In genomic region chr2:148257276-148257675, GRCh38 we compare ENCODE assay signal across 26 cellular contexts.
DNase-seq lines count a peak whose midpoint lies in the region; ATAC-seq, FAIRE-seq and TF ChIP-seq lines count a peak whose summit lies in the region.
"Had no signal": no experiment of that assay in that cellular context is flagged by ENCODE, and none has a peak within 500 bp of the region (broad histone marks: within the 10 kb centered on the region; RNA-seq: fewer than 3 reads in every experiment).

No MANE protein-coding gene starts in this region.

- CTCF ChIA-PET in H1 (lab: Charles Lee; ENCODE audit: partially characterized antibody): interaction anchor here (0.6 to 1.5 kb wide), 7 partner anchors 13 to 309 kb away, joined by 3 to 5 read pairs (median 3); no protein-coding TSS in a partner anchor

- no peak overlapping the region for H3K9ac ChIP-seq in H1 (replicated peaks in 1 of 4; ENCODE audit: extremely low read depth in 1 of 4, low read depth in 3 of 4, low read length in 3 of 4)
- H3K9ac ChIP-seq: BLaER1 treated with 17β-estradiol and CSF1 and Interleukin-3, amounts not matched to agents 10 nM and 100 nM had no signal

- no peak overlapping the region for H2BK5ac ChIP-seq in H1 (ENCODE audit: low read depth, low read length)

- H3K27me3 ChIP-seq in H1 (replicated peaks in 1 of 4; ENCODE audit: control insufficient read depth in 3 of 4, extremely low read depth in 1 of 4, insufficient read depth in 3 of 4, low read length in 3 of 4) (no peaks in the 10 kb centered on the region), osteoblast (ENCODE audit: insufficient read depth, low read length) (no peaks in the 10 kb centered on the region)
- H3K27me3 ChIP-seq: BLaER1 treated with 17β-estradiol and CSF1 and Interleukin-3, amounts not matched to agents 10 nM and 100 nM had no signal

- H3K4me3 Mint-ChIP-seq in effector memory CD8-positive, alpha-beta T cell: no peak overlapping the region
- H3K4me3 Mint-ChIP-seq: B cell; CD4-positive, alpha-beta memory T cell; CD8-positive, alpha-beta memory T cell had no signal

- no peaks in the 10 kb centered on the region for H3K23me2 ChIP-seq in H1 (ENCODE audit: low read depth, low read length)

- no peaks in the 10 kb centered on the region for H3K27me3 Mint-ChIP-seq in effector memory CD8-positive, alpha-beta T cell
- H3K27me3 Mint-ChIP-seq: B cell; CD4-positive, alpha-beta memory T cell; CD8-positive, alpha-beta memory T cell had no signal

- no peak overlapping the region for H2BK20ac ChIP-seq in H1 (ENCODE audit: low read length)

- H3K4ac ChIP-seq in H1 (replicated peaks; ENCODE audit: insufficient read length, low read depth, low read length): no peak overlapping the region

- H3K36me3 ChIP-seq in H1 (ENCODE audit: control insufficient read depth in 2 of 4, insufficient read depth in 4 of 4, low read length in 3 of 4): peaks cover 0 to 16% (median 3%) of the 10 kb centered on the region in 4 experiments; a peak in 5 of 8 replicates
- no peaks in the 10 kb centered on the region for H3K36me3 ChIP-seq in osteoblast (ENCODE audit: insufficient read depth, low read length)

- no peak for TF ChIP-seq EP300 in H1 (IDR thresholded peaks at IDR 0.05; ENCODE audit: borderline replicate concordance in 1 of 2, low read depth in 2 of 2, low read length in 2 of 2)

- no peaks in the 10 kb centered on the region for H4K20me1 ChIP-seq in H1 (replicated peaks in 1 of 2; ENCODE audit: control insufficient read depth in 1 of 2, insufficient read depth in 2 of 2, low read length in 2 of 2)
- H4K20me1 ChIP-seq in osteoblast (ENCODE audit: insufficient read depth, low read length): no peaks in the 10 kb centered on the region
- H4K20me1 ChIP-seq: BLaER1 treated with 17β-estradiol and CSF1 and Interleukin-3, amounts not matched to agents 10 nM and 100 nM had no signal

- H3K9me3 ChIP-seq in H1 (ENCODE audit: insufficient read depth in 2 of 2, low read depth in 1 of 2, low read length in 1 of 2) (peaks cover 28 to 37% of the 10 kb centered on the region in 2 experiments), osteoblast (ENCODE audit: low read depth, low read length) (no peaks in the 10 kb centered on the region)

- 0 out of 4 replicates have a peak, but pooled peaks have one; percentile 14 to 16 for TF ChIP-seq RAD21 in H1 (IDR thresholded peaks at IDR 0.05 in 1 of 2, conservative IDR thresholded peaks at IDR 0.05 in 1 of 2; ENCODE audit: low read depth in 2 of 2, low read length in 2 of 2)

- H2BK12ac ChIP-seq in H1 (ENCODE audit: low read depth, low read length): no peak overlapping the region

- DNase-seq in GM12891 (ENCODE audit: insufficient read length, low spot score) (no peak), H1 (ENCODE audit: low read depth in 1 of 2, low spot score in 2 of 2) (no peak), myocyte (ENCODE audit: low read depth) (peak; percentile 51), osteoblast (ENCODE audit: insufficient read length, low spot score, missing footprints) (peak; percentile 3), cerebellum (ENCODE audit: low spot score) (no peak)
- no peak for DNase-seq in effector memory CD8-positive, alpha-beta T cell
- DNase-seq: AML-193; CD4-positive, alpha-beta memory T cell; CD8-positive, alpha-beta memory T cell; COR-L47; DMS 273 treated with DMSO at 0.1 percent for 48 hours; DMS153; DMS53; DMS79; DND-41; EL; GDM1 had no signal

- no peak for ATAC-seq in effector memory CD8-positive, alpha-beta T cell (replicated peaks)
- ATAC-seq in SK-N-SH treated with all-trans-retinoic acid at 6 μM for 48 hours: no peak
- no peak for ATAC-seq in GM21526 (IDR thresholded peaks at IDR 0.05; ENCODE audit: low FRiP score, unreplicated experiment)
- ATAC-seq: A549, GM12878 had no signal

- H3K27ac Mint-ChIP-seq in effector memory CD8-positive, alpha-beta T cell: no peak overlapping the region
- H3K27ac Mint-ChIP-seq: B cell; CD8-positive, alpha-beta memory T cell had no signal

- H2AK5ac ChIP-seq in H1 (ENCODE audit: low read depth, low read length): no peak overlapping the region

- H2AFZ ChIP-seq in H1 (ENCODE audit: low read length): no peak overlapping the region
- H2AFZ ChIP-seq in osteoblast (ENCODE audit: low read length): no peak overlapping the region

- no peak overlapping the region for H3K56ac ChIP-seq in H1 (replicated peaks; ENCODE audit: insufficient read length, low read depth, low read length)

- H3K14ac ChIP-seq in H1 (ENCODE audit: insufficient read length): no peak overlapping the region

- H3K27ac ChIP-seq in H1 (ENCODE audit: low read depth, low read length): no peak overlapping the region
- H3K27ac ChIP-seq in osteoblast (ENCODE audit: low read depth, low read length): no peak overlapping the region
- H3K27ac ChIP-seq: 22Rv1; A549; BLaER1 treated with 17β-estradiol and CSF1 and Interleukin-3, amounts not matched to agents 10 nM and 100 nM; C4-2B had no signal

- H3K4me1 Mint-ChIP-seq in effector memory CD8-positive, alpha-beta T cell (ENCODE audit: low read depth in 2 of 2): no peaks in the 10 kb centered on the region
- H3K4me1 Mint-ChIP-seq: B cell; CD4-positive, alpha-beta memory T cell had no signal

- no peaks in the 10 kb centered on the region for H3K79me2 ChIP-seq in H1 (ENCODE audit: control insufficient read depth in 1 of 2, insufficient read depth in 2 of 2, low read length in 2 of 2)
- no peaks in the 10 kb centered on the region for H3K79me2 ChIP-seq in osteoblast (ENCODE audit: insufficient read depth, low read length)

- TF ChIP-seq CTCF in H1 (IDR thresholded peaks at IDR 0.05; ENCODE audit: control extremely low read depth in 1 of 3, insufficient read depth in 1 of 3, low read depth in 1 of 3, low read length in 3 of 3): peak in 1 of 3 experiments; percentile 11; a peak in 1 of 4 replicates
- no peak for TF ChIP-seq CTCF in osteoblast (IDR thresholded peaks at IDR 0.05; ENCODE audit: extremely low read depth, low read depth, low read length)

- no peak overlapping the region for H3K18ac ChIP-seq in H1 (ENCODE audit: extremely low read depth, low read length)

- POLR2A ChIA-PET in H1 (lab: Charles Lee; ENCODE audit: partially characterized antibody): no interaction called here

- FAIRE-seq in GM12891 (lab: Jason Lieb, UNC) (peak; percentile 9), H1 (lab: Jason Lieb, UNC) (no peak)
- FAIRE-seq: A549, GM12878, GM18507 had no signal

- WGBS in H1 (ENCODE audit: extremely low coverage in 1 of 2, insufficient coverage in 1 of 2, insufficient read length in 1 of 2, insufficient replicate concordance in 2 of 2, low coverage in 1 of 2, low lambda C conversion rate in 2 of 2, missing lambda C conversion rate in 1 of 2), 2 experiments: 93% methylated on average over 6 of the region's 6 CpGs; no CpG with 5 or more reads in 1 of the 2 experiments

- H3K4me1 ChIP-seq in H1 (replicated peaks in 1 of 4; ENCODE audit: control insufficient read depth in 3 of 4, insufficient read depth in 4 of 4, low read length in 3 of 4) (no peaks in the 10 kb centered on the region), osteoblast (ENCODE audit: insufficient read depth, low read length) (no peaks in the 10 kb centered on the region)
- H3K4me1 ChIP-seq: A549; BLaER1 treated with 17β-estradiol and CSF1 and Interleukin-3, amounts not matched to agents 10 nM and 100 nM had no signal

- no peaks in the 10 kb centered on the region for H3K79me1 ChIP-seq in H1 (ENCODE audit: low read depth, low read length)

- no peak overlapping the region for H4K8ac ChIP-seq in H1 (ENCODE audit: extremely low read depth, insufficient read depth, low read length)

- H2BK15ac ChIP-seq in H1 (ENCODE audit: low read length): no peak overlapping the region

- TF ChIP-seq POLR2A in GM12891 (IDR thresholded peaks at IDR 0.05; ENCODE audit: low read depth, low read length) (no peak), H1 (IDR thresholded peaks at IDR 0.05; ENCODE audit: control extremely low read depth in 1 of 2, low read depth in 2 of 2, low read length in 2 of 2) (no peak)

- no peak overlapping the region for H3K23ac ChIP-seq in H1 (ENCODE audit: insufficient read length)

- no peak overlapping the region for H3K4me2 ChIP-seq in H1 (ENCODE audit: insufficient read depth in 1 of 2, low read depth in 2 of 2, low read length in 2 of 2)
- no peak overlapping the region for H3K4me2 ChIP-seq in osteoblast (ENCODE audit: insufficient read depth, low read length)
- H3K4me2 ChIP-seq: A549; BLaER1 treated with 17β-estradiol and CSF1 and Interleukin-3, amounts not matched to agents 10 nM and 100 nM had no signal

- H3K4me3 ChIP-seq in H1 (ENCODE audit: extremely low read depth in 1 of 4, insufficient read depth in 2 of 4, low read depth in 3 of 4, low read length in 4 of 4): no peak overlapping the region
- no peak overlapping the region for H3K4me3 ChIP-seq in osteoblast (ENCODE audit: insufficient read depth, low read length)
- H3K4me3 ChIP-seq: A549; BLaER1 treated with 17β-estradiol and CSF1 and Interleukin-3, amounts not matched to agents 10 nM and 100 nM; GM12878 had no signal

- no peak overlapping the region for H4K5ac ChIP-seq in H1 (ENCODE audit: insufficient read length, low read depth, low read length)

- H3K9me3 Mint-ChIP-seq in effector memory CD8-positive, alpha-beta T cell: peaks cover 5 to 16% of the 10 kb centered on the region in 2 donors

- H3K36me3 Mint-ChIP-seq in effector memory CD8-positive, alpha-beta T cell (ENCODE audit: insufficient read depth): no peaks in the 10 kb centered on the region

- no peak overlapping the region for H4K91ac ChIP-seq in H1 (replicated peaks; ENCODE audit: insufficient read length, low read length)

- H2BK120ac ChIP-seq in H1 (replicated peaks; ENCODE audit: low read depth, low read length): no peak overlapping the region

TF ChIP-seq in GM12891, 5 proteins besides CTCF, POLR2A, EP300 and RAD21:
- no peak for TF ChIP-seq POLR2AphosphoS5 (IDR thresholded peaks at IDR 0.05; ENCODE audit: low read depth, low read length)
- no peak for TF ChIP-seq PAX5 (IDR thresholded peaks at IDR 0.05; ENCODE audit: insufficient read depth, low read length, severe bottlenecking)
- no peak for TF ChIP-seq POU2F2 (IDR thresholded peaks at IDR 0.05; ENCODE audit: low read depth, low read length)

TF ChIP-seq in H1, 55 proteins besides CTCF, POLR2A, EP300 and RAD21 (continues in another document):
- TF ChIP-seq SIN3A (conservative IDR thresholded peaks at IDR 0.05 in 1 of 2, IDR thresholded peaks at IDR 0.05 in 1 of 2; ENCODE audit: low read depth in 1 of 2, low read length in 2 of 2) (no peak), SIRT6 (IDR thresholded peaks at IDR 0.05; ENCODE audit: low read length) (no peak)

TF ChIP-seq in SK-N-SH treated with all-trans-retinoic acid at 6 μM for 48 hours, 23 proteins besides CTCF, POLR2A, EP300 and RAD21 (continues in another document):
- TF ChIP-seq ISL1 (CRISPR knock-in tag; IDR thresholded peaks at IDR 0.05): no peak
- no peak for TF ChIP-seq CREB5 (CRISPR knock-in tag; IDR thresholded peaks at IDR 0.05; ENCODE audit: low read depth)

Comparison
In these comparisons a context has a peak if more than half of its experiments do, and no peak if none do; other contexts are left out.
1. DNase-seq: peak in myocyte (single experiment) and osteoblast (single experiment); none in GM12891 (single experiment), H1 (0 of 2), effector memory CD8-positive, alpha-beta T cell (0 of 3) and cerebellum (single experiment).